Comparison of ENCODE assay signal across 36 cellular contexts in genomic region chr17:19746517-19746916, GRCh38. TPM values are rescaled to one million over a fixed set of nuclear protein-coding genes. Genes with fewer than 3 reads are reported as not detected.
"Had no signal": no experiment of that assay in that cellular context is flagged by ENCODE, and none has a peak within 500 bp of the region (broad histone marks: within the 10 kb centered on the region; RNA-seq: fewer than 3 reads in every experiment).

No MANE protein-coding gene starts in this region.

- H3K27ac Mint-ChIP-seq: activated B cell treated with CpG ODN at 0.5 μM for 24 hours; activated CD8-positive, alpha-beta T cell treated with anti-CD3 and anti-CD28 coated beads for 36 hours; activated naive CD8-positive, alpha-beta T cell; activated T-helper 2 cell treated with anti-CD3 and anti-CD28 coated beads, Interferon-gamma antibody, Interleukin-2, Interleukin-4, amounts not matched to agents 10 μg/mL and 5 μg/mL and 100 μg/mL, durations not matched to agents 14 hours and 24 hours and 36 hours; nephron progenitor cell; progenitor cell of endocrine pancreas; stimulated activated effector memory CD8-positive, alpha-beta T cell treated with anti-CD3 and anti-CD28 coated beads, Interleukin-12 subunit alpha, Interleukin-12 subunit beta, amount 100 ng/mL, for 72 hours; T-helper 2 cell treated with Interferon-gamma antibody and Interleukin-4, amounts not matched to agents 5 μg/mL and 100 μg/mL, for 36 hours had no signal

- H3K9me3 Mint-ChIP-seq: activated B cell treated with CpG ODN at 0.5 μM for 24 hours; activated CD8-positive, alpha-beta T cell treated with anti-CD3 and anti-CD28 coated beads for 36 hours; activated T-cell treated with anti-CD3 and anti-CD28 coated beads, Interleukin-2, amount 50 U/mL, for 4 hours; activated T-helper 2 cell treated with anti-CD3 and anti-CD28 coated beads, Interferon-gamma antibody, Interleukin-2, Interleukin-4, amounts not matched to agents 10 μg/mL and 5 μg/mL and 100 μg/mL, durations not matched to agents 14 hours and 24 hours and 36 hours; naive B cell; nephron progenitor cell; stimulated activated effector memory CD8-positive, alpha-beta T cell treated with anti-CD3 and anti-CD28 coated beads, Interleukin-12 subunit alpha, Interleukin-12 subunit beta, amount 100 ng/mL, for 72 hours; T-helper 2 cell treated with Interferon-gamma antibody and Interleukin-4, amounts not matched to agents 5 μg/mL and 100 μg/mL, for 36 hours had no signal

- H2AFZ ChIP-seq: hepatocyte had no signal

- H3K4me2 ChIP-seq: hepatocyte had no signal

- ATAC-seq: activated CD8-positive, alpha-beta T cell treated with anti-CD3 and anti-CD28 coated beads for 36 hours; activated T-cell treated with anti-CD3 and anti-CD28 coated beads, Interleukin-2, amount 50 U/mL, for 4 hours; body of pancreas; gastroesophageal sphincter; right lobe of liver; stimulated activated effector memory CD8-positive, alpha-beta T cell treated with anti-CD3 and anti-CD28 coated beads, Interleukin-12 subunit alpha, Interleukin-12 subunit beta, amount 100 ng/mL, for 72 hours had no signal

- H3K27me3 ChIP-seq: body of pancreas, dorsolateral prefrontal cortex, gastroesophageal sphincter, hepatocyte, ovary, right lobe of liver, suprapubic skin, tibial nerve had no signal

- H3K4me3 ChIP-seq: body of pancreas, cardiac muscle cell, coronary artery, dorsolateral prefrontal cortex, gastroesophageal sphincter, hepatocyte, left ventricle myocardium inferior, lung, ovary, right lobe of liver, tibial nerve had no signal

- DNase-seq: activated B cell treated with CpG ODN at 0.5 μM for 24 hours; activated CD4-positive, alpha-beta T cell treated with anti-CD3 and anti-CD28 coated beads, Interleukin-2, amount 50 U/mL, for 1 hour; activated CD8-positive, alpha-beta T cell treated with anti-CD3 and anti-CD28 coated beads for 36 hours; activated T-cell treated with anti-CD3 and anti-CD28 coated beads, Interleukin-2, amount 50 U/mL, for 4 hours; anterior cingulate cortex; body of pancreas; dorsolateral prefrontal cortex; effector memory CD4-positive, alpha-beta T cell; islet precursor cell; left ventricle myocardium inferior; naive B cell; nephron progenitor cell; ovary; right lobe of liver; stimulated activated CD4-positive, alpha-beta T cell treated with anti-CD3 and anti-CD28 coated beads, Interleukin-4, amount 100 ng/mL, for 24 hours; T-helper 1 cell had no signal

- H3K9me3 ChIP-seq: body of pancreas, gastroesophageal sphincter, left ventricle myocardium inferior, ovary, right lobe of liver, suprapubic skin, tibial nerve had no signal

- H3K4me3 Mint-ChIP-seq: activated B cell treated with CpG ODN at 0.5 μM for 24 hours; activated CD8-positive, alpha-beta T cell treated with anti-CD3 and anti-CD28 coated beads for 36 hours; activated naive CD8-positive, alpha-beta T cell; activated T-cell treated with anti-CD3 and anti-CD28 coated beads, Interleukin-2, amount 50 U/mL, for 4 hours; nephron progenitor cell; stimulated activated effector memory CD8-positive, alpha-beta T cell treated with anti-CD3 and anti-CD28 coated beads, Interleukin-12 subunit alpha, Interleukin-12 subunit beta, amount 100 ng/mL, for 72 hours; T-helper 2 cell treated with Interferon-gamma antibody and Interleukin-4, amounts not matched to agents 5 μg/mL and 100 μg/mL, for 36 hours had no signal

- H3K36me3 Mint-ChIP-seq: activated naive CD8-positive, alpha-beta T cell; naive B cell; stimulated activated effector memory CD8-positive, alpha-beta T cell treated with anti-CD3 and anti-CD28 coated beads, Interleukin-12 subunit alpha, Interleukin-12 subunit beta, amount 100 ng/mL, for 72 hours had no signal

- H3K36me3 ChIP-seq: cardiac muscle cell, gastroesophageal sphincter, left ventricle myocardium inferior, ovary, right lobe of liver, suprapubic skin, tibial nerve had no signal

- H3K79me2 ChIP-seq: hepatocyte had no signal

- H3K27ac ChIP-seq: body of pancreas, cardiac muscle cell, coronary artery, dorsolateral prefrontal cortex, gastroesophageal sphincter, hepatocyte, left ventricle myocardium inferior, ovary, right lobe of liver had no signal

RNA-seq across cellular contexts. Expression of gene ALDH3A1, which starts 1.6 kb away (rescaled TPM):
- total RNA-seq: activated B cell treated with CpG ODN at 0.5 μM for 24 hours; activated T-cell treated with anti-CD3 and anti-CD28 coated beads, Interleukin-2, amount 50 U/mL, for 4 hours; activated T-helper 2 cell treated with anti-CD3 and anti-CD28 coated beads, Interferon-gamma antibody, Interleukin-2, Interleukin-4, amounts not matched to agents 10 μg/mL and 5 μg/mL and 100 μg/mL, durations not matched to agents 14 hours and 24 hours and 36 hours; cardiac muscle cell; cerebellum; fibroblast of villous mesenchyme; left ventricle myocardium inferior; skeletal muscle tissue had no signal
- polyA plus RNA-seq: cardiac muscle cell had no signal

RNA-seq across cellular contexts. Expression of gene SLC47A2, which starts 30.1 kb away (rescaled TPM):
- total RNA-seq: activated B cell treated with CpG ODN at 0.5 μM for 24 hours; activated CD8-positive, alpha-beta T cell treated with anti-CD3 and anti-CD28 coated beads for 36 hours; activated T-cell treated with anti-CD3 and anti-CD28 coated beads, Interleukin-2, amount 50 U/mL, for 4 hours; activated T-helper 2 cell treated with anti-CD3 and anti-CD28 coated beads, Interferon-gamma antibody, Interleukin-2, Interleukin-4, amounts not matched to agents 10 μg/mL and 5 μg/mL and 100 μg/mL, durations not matched to agents 14 hours and 24 hours and 36 hours; epithelial cell of proximal tubule; fibroblast of lung; fibroblast of villous mesenchyme; gastroesophageal sphincter; left ventricle myocardium inferior; mucosa of gallbladder; progenitor cell of endocrine pancreas; right lobe of liver; skeletal muscle tissue; tibial nerve had no signal
- polyA plus RNA-seq: adipose tissue, fibroblast of lung, hepatocyte, ovary, urinary bladder had no signal
